ENCODE assay signal across 18 cellular contexts in genomic region chr4:130124066-130124465, GRCh38.
"Had no signal": no experiment of that assay in that cellular context is flagged by ENCODE, and none has a peak within 500 bp of the region (broad histone marks: within the 10 kb centered on the region; RNA-seq: fewer than 3 reads in every experiment).

No MANE protein-coding gene starts in this region.

- DNase-seq: activated CD4-positive, alpha-beta T cell treated with anti-CD3 and anti-CD28 coated beads, Interleukin-2, amount 50 U/mL, for 1 hour; activated naive CD8-positive, alpha-beta T cell treated with anti-CD3 and anti-CD28 coated beads for 36 hours; anterior cingulate cortex; dorsolateral prefrontal cortex; naive B cell; occipital lobe; sigmoid colon; stimulated activated CD4-positive, alpha-beta T cell treated with anti-CD3 and anti-CD28 coated beads, Interleukin-1b, Interleukin-23, amount 100 ng/mL, for 48 hours; stomach; SW 1271; testis; upper lobe of right lung had no signal

- FAIRE-seq: bronchial epithelial cell had no signal

- H3K4me3 ChIP-seq: dorsolateral prefrontal cortex, prostate gland, sigmoid colon, stomach, testis, upper lobe of right lung had no signal

- H3K36me3 ChIP-seq: prostate gland, sigmoid colon, stomach, upper lobe of right lung had no signal

- H3K27ac Mint-ChIP-seq: activated naive CD8-positive, alpha-beta T cell treated with anti-CD3 and anti-CD28 coated beads for 36 hours; activated T-helper 1 cell treated with anti-CD3 and anti-CD28 coated beads, Interleukin-12 subunit alpha, Interleukin-12 subunit beta, Interleukin-2, Interleukin-4 antibody, amounts not matched to agents 30 ng/mL and 10 ng/mL and 1 ng/mL, durations not matched to agents 14 hours and 24 hours and 36 hours; naive B cell; T-helper 2 cell treated with Interferon-gamma antibody and Interleukin-4, amounts not matched to agents 5 μg/mL and 100 μg/mL, for 36 hours had no signal

- H3K27me3 Mint-ChIP-seq: activated naive CD8-positive, alpha-beta T cell treated with anti-CD3 and anti-CD28 coated beads for 36 hours; naive B cell had no signal

- H3K9me3 ChIP-seq: prostate gland, stomach, testis, upper lobe of right lung had no signal

- H3K4me1 ChIP-seq: prostate gland, sigmoid colon, stomach, testis, upper lobe of right lung had no signal

- ATAC-seq: activated CD4-positive, CD25-positive, alpha-beta regulatory T cell treated with anti-CD3 and anti-CD28 coated beads, Interleukin-2, amount 50 U/mL, for 24 hours; left lobe of liver; upper lobe of right lung had no signal

- H3K4me1 Mint-ChIP-seq: activated naive CD8-positive, alpha-beta T cell treated with anti-CD3 and anti-CD28 coated beads for 36 hours; naive B cell had no signal

- H3K36me3 Mint-ChIP-seq: activated naive CD8-positive, alpha-beta T cell treated with anti-CD3 and anti-CD28 coated beads for 36 hours; naive B cell had no signal

- H3K9me3 Mint-ChIP-seq: activated T-helper 1 cell treated with anti-CD3 and anti-CD28 coated beads, Interleukin-12 subunit alpha, Interleukin-12 subunit beta, Interleukin-2, Interleukin-4 antibody, amounts not matched to agents 30 ng/mL and 10 ng/mL and 1 ng/mL, durations not matched to agents 14 hours and 24 hours and 36 hours had no signal

- H3K4me3 Mint-ChIP-seq: activated naive CD8-positive, alpha-beta T cell treated with anti-CD3 and anti-CD28 coated beads for 36 hours; activated T-helper 1 cell treated with anti-CD3 and anti-CD28 coated beads, Interleukin-12 subunit alpha, Interleukin-12 subunit beta, Interleukin-2, Interleukin-4 antibody, amounts not matched to agents 30 ng/mL and 10 ng/mL and 1 ng/mL, durations not matched to agents 14 hours and 24 hours and 36 hours; naive B cell; T-helper 2 cell treated with Interferon-gamma antibody and Interleukin-4, amounts not matched to agents 5 μg/mL and 100 μg/mL, for 36 hours had no signal

- H3K27ac ChIP-seq: dorsolateral prefrontal cortex, prostate gland, sigmoid colon, stomach, testis, upper lobe of right lung had no signal

- H3K27me3 ChIP-seq: dorsolateral prefrontal cortex, sigmoid colon, stomach, testis, upper lobe of right lung had no signal
